ENCODE assay signal across 30 cellular contexts in genomic region chr1:204051258-204051657, GRCh38.
"Had no signal": no experiment of that assay in that cellular context is flagged by ENCODE, and none has a peak within 500 bp of the region (broad histone marks: within the 10 kb centered on the region; RNA-seq: fewer than 3 reads in every experiment).

No MANE protein-coding gene starts in this region.

- H3K27ac ChIP-seq: neural progenitor cell, ovary, parathyroid adenoma, psoas muscle, skin epidermis, spleen, suprapubic skin, testis, tibial artery, transverse colon, upper lobe of right lung, uterus had no signal

- H3K9ac ChIP-seq: neural progenitor cell, parathyroid adenoma had no signal

- H3K4me3 ChIP-seq: neural progenitor cell, ovary, psoas muscle, skin epidermis, smooth muscle cell, spleen, suprapubic skin, testis, tibial artery, transverse colon, upper lobe of right lung, uterus had no signal

- H3K27me3 ChIP-seq: neural progenitor cell, ovary, suprapubic skin, testis, tibial artery, transverse colon, upper lobe of right lung, uterus had no signal

- H3K27ac Mint-ChIP-seq: natural killer cell; nephron; neural progenitor cell; stimulated activated memory B cell treated with anti-CD40 and anti-IgM and Interleukin-4, amounts not matched to agents 10 μg/mL and 1 μg/mL and 100 μg/mL, for 72 hours; stimulated activated naive CD8-positive, alpha-beta T cell treated with anti-CD3 and anti-CD28 coated beads, Interleukin-15, amount 100 ng/mL, for 72 hours; type B pancreatic cell had no signal

- H3K4me2 ChIP-seq: neural progenitor cell, smooth muscle cell had no signal

- H3K4me1 Mint-ChIP-seq: natural killer cell; nephron; stimulated activated memory B cell treated with anti-CD40 and anti-IgM and Interleukin-4, amounts not matched to agents 10 μg/mL and 1 μg/mL and 100 μg/mL, for 72 hours; stimulated activated naive CD8-positive, alpha-beta T cell treated with anti-CD3 and anti-CD28 coated beads, Interleukin-15, amount 100 ng/mL, for 72 hours had no signal

- ATAC-seq: natural killer cell; psoas muscle; right cardiac atrium; sciatic nerve; stimulated activated memory B cell treated with anti-CD40 and anti-IgM and Interleukin-4, amounts not matched to agents 10 μg/mL and 1 μg/mL and 100 μg/mL, for 72 hours; stimulated activated naive CD8-positive, alpha-beta T cell treated with anti-CD3 and anti-CD28 coated beads, Interleukin-15, amount 100 ng/mL, for 72 hours; stimulated activated naive CD8-positive, alpha-beta T cell treated with anti-CD3 and anti-CD28 coated beads, Interleukin-15, Interleukin-2, amounts not matched to agents 100 U/mL and 50 U/mL, for 24 hours; upper lobe of right lung had no signal

- H3K4me1 ChIP-seq: neural progenitor cell, parathyroid adenoma, psoas muscle, spleen, suprapubic skin, testis, tibial artery, transverse colon, upper lobe of right lung, uterus had no signal

- H3K4me3 Mint-ChIP-seq: natural killer cell; nephron; neural progenitor cell; stimulated activated memory B cell treated with anti-CD40 and anti-IgM and Interleukin-4, amounts not matched to agents 10 μg/mL and 1 μg/mL and 100 μg/mL, for 72 hours; stimulated activated naive CD8-positive, alpha-beta T cell treated with anti-CD3 and anti-CD28 coated beads, Interleukin-15, amount 100 ng/mL, for 72 hours; type B pancreatic cell had no signal

- H2AFZ ChIP-seq: neural progenitor cell, parathyroid adenoma had no signal

- H3K79me2 ChIP-seq: parathyroid adenoma had no signal

- H3K36me3 Mint-ChIP-seq: natural killer cell; neural progenitor cell; stimulated activated memory B cell treated with anti-CD40 and anti-IgM and Interleukin-4, amounts not matched to agents 10 μg/mL and 1 μg/mL and 100 μg/mL, for 72 hours; type B pancreatic cell had no signal

- H3K27me3 Mint-ChIP-seq: progenitor cell of endocrine pancreas; stimulated activated naive CD8-positive, alpha-beta T cell treated with anti-CD3 and anti-CD28 coated beads, Interleukin-15, amount 100 ng/mL, for 72 hours; type B pancreatic cell had no signal

- DNase-seq: natural killer cell; occipital lobe; ovary; psoas muscle; right cardiac atrium; spleen; stimulated activated CD4-positive, alpha-beta T cell treated with anti-CD3 and anti-CD28 coated beads, Interleukin-12 subunit alpha, Interleukin-12 subunit beta, amount 100 ng/mL, for 4 hours; stimulated activated CD4-positive, alpha-beta T cell treated with anti-CD3 and anti-CD28 coated beads, Interleukin-1b, Interleukin-23, amount 100 ng/mL, for 48 hours; stimulated activated CD4-positive, alpha-beta T cell treated with anti-CD3 and anti-CD28 coated beads, Interleukin-4, amount 100 ng/mL, for 1 hour; stimulated activated CD4-positive, alpha-beta T cell treated with anti-CD3 and anti-CD28 coated beads, Interleukin-4, amount 100 ng/mL, for 4 hours; stimulated activated CD8-positive, alpha-beta memory T cell treated with anti-CD3 and anti-CD28 coated beads, Interleukin-4, amount 100 ng/mL, for 48 hours; stimulated activated naive CD4-positive, alpha-beta T cell; stimulated activated naive CD8-positive, alpha-beta T cell treated with anti-CD3 and anti-CD28 coated beads, Interleukin-15, amount 100 ng/mL, for 72 hours; stimulated activated naive CD8-positive, alpha-beta T cell treated with anti-CD3 and anti-CD28 coated beads, Interleukin-15, Interleukin-2, amounts not matched to agents 100 U/mL and 50 U/mL, for 24 hours; substantia nigra; testis; tibial artery; transverse colon; upper lobe of right lung; uterus had no signal

- H3K9me3 Mint-ChIP-seq: natural killer cell; nephron; stimulated activated memory B cell treated with anti-CD40 and anti-IgM and Interleukin-4, amounts not matched to agents 10 μg/mL and 1 μg/mL and 100 μg/mL, for 72 hours; stimulated activated naive CD8-positive, alpha-beta T cell treated with anti-CD3 and anti-CD28 coated beads, Interleukin-15, amount 100 ng/mL, for 72 hours had no signal

- H3K9me3 ChIP-seq: ovary, psoas muscle, spleen, suprapubic skin, testis, tibial artery, transverse colon, upper lobe of right lung, uterus had no signal

- H3K36me3 ChIP-seq: neural progenitor cell, ovary, spleen, suprapubic skin, tibial artery, transverse colon, upper lobe of right lung, uterus had no signal
